In the genomic region with DNA sequence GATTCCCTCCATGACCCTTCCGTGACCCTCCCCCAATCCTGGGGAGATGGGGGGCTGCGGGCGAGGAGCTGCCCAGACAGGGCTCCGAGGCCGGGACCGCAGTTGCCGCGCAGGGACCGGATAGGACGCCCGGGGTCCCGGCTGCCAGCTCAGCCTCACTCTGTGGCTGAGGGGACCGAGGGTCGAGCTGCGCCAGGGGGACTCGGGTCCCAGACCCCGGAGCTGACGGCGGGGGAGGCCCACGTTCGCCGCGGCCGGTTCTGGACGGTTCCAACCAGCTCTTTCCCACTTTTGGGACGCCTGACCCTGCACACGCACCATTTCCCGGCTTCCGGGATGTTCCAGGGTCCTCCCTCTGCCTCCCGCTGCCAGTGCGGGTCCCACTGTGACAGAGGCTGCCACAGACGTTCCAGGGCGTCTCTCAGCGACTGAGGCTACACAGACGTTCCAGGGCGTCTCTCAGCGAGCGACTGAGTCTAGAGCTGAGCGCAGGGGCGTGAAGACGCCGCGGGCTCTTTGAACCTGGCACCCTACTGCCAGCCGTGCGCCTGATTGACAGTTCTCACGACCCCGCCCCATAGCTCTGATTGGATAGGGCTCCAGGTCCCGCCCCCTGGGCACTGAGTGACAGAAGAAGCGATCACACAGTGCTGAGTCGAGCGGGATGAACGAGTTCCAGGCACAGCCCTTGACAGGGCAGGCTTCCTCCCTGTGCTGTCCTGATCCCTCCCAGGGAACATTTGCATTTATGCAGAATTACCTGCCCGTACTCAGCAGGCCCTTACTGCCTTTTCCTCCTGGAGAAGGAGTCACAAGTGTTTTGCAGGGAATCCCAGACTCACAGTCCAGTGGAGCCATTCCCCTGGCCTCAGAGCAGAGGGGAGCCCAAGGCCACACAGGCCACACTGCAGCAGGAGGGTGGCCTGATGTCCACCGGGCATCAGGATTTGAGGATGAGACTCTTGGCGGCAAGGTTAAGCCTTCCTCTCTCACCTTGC, we compare ENCODE assay signal across 1 cellular context.
TF ChIP-seq lines count a peak whose summit lies in the region.

Gene ZNF563 (minus strand): TSS at position 472 of the 998 bp plus-strand sequence. CDS start 151 bp downstream, at position 321.

TF ChIP-seq in H1, 55 proteins besides CTCF, POLR2A, EP300 and RAD21 (continues in another document):
- TF ChIP-seq ASH2L (IDR thresholded peaks at IDR 0.05; ENCODE audit: low read length) (peak; percentile 42), PHF8 (conservative IDR thresholded peaks at IDR 0.05; ENCODE audit: low read depth, low read length) (peak; percentile 57; the same call in 1 of the 2 replicates), RXRA (IDR thresholded peaks at IDR 0.05; ENCODE audit: insufficient read depth, low read depth, low read length) (no peak), SAP30 (IDR thresholded peaks at IDR 0.05; ENCODE audit: insufficient read depth, insufficient replicate concordance, low read length) (no peak), POLR2AphosphoS5 (IDR thresholded peaks at IDR 0.05; ENCODE audit: low read depth, low read length) (no peak), CHD1 (IDR thresholded peaks at IDR 0.05; ENCODE audit: low read depth, low read length) (no peak), KDM4A (IDR thresholded peaks at IDR 0.05; ENCODE audit: low read depth, low read length, severe bottlenecking) (peak; percentile 98), JUND (IDR thresholded peaks at IDR 0.05; ENCODE audit: low read length) (no peak), TAF7 (optimal IDR thresholded peaks at IDR 0.05; ENCODE audit: borderline replicate concordance, low read depth, low read length) (peak; percentile 22), CBX5 (IDR thresholded peaks at IDR 0.05; ENCODE audit: low read depth, low read length) (no peak), KDM5A (IDR thresholded peaks at IDR 0.05; ENCODE audit: low read length) (no peak), CEBPB (IDR thresholded peaks at IDR 0.05; ENCODE audit: low read depth, low read length) (no peak), EGR1 (IDR thresholded peaks at IDR 0.05; ENCODE audit: borderline replicate concordance, low read depth, low read length) (no peak), TBP (IDR thresholded peaks at IDR 0.05; ENCODE audit: low read depth, low read length) (peak; percentile 67; the same call in 1 of the 2 replicates), KDM1A (IDR thresholded peaks at IDR 0.05; ENCODE audit: borderline replicate concordance, low read length) (no peak), CTBP2 (IDR thresholded peaks at IDR 0.05; ENCODE audit: borderline replicate concordance, insufficient read depth, insufficient read length, low read length) (no peak), YY1 (IDR thresholded peaks at IDR 0.05; ENCODE audit: low read depth, low read length) (no peak), SRF (IDR thresholded peaks at IDR 0.05; ENCODE audit: low read depth, low read length) (no peak), RBBP5 (IDR thresholded peaks at IDR 0.05; ENCODE audit: borderline replicate concordance, low read depth, low read length) (no peak), SIX5 (IDR thresholded peaks at IDR 0.05; ENCODE audit: low read depth, low read length) (no peak), HDAC2 (IDR thresholded peaks at IDR 0.05; ENCODE audit: borderline replicate concordance in 1 of 2, low read depth in 2 of 2, low read length in 2 of 2) (0 out of 4 replicates have a peak, but pooled peaks of 1 of the 2 experiments have one; percentile 27), JUN (IDR thresholded peaks at IDR 0.05; ENCODE audit: low read depth, low read length) (no peak), SIRT6 (IDR thresholded peaks at IDR 0.05; ENCODE audit: low read length) (no peak), NANOG (IDR thresholded peaks at IDR 0.05; ENCODE audit: insufficient read depth, low read depth, low read length, poor library complexity, severe bottlenecking) (no peak), SUZ12 (IDR thresholded peaks at IDR 0.05; ENCODE audit: low read length) (no peak), BRCA1 (IDR thresholded peaks at IDR 0.05; ENCODE audit: low read depth, low read length) (no peak), E2F6 (IDR thresholded peaks at IDR 0.05) (peak; percentile 53), NRF1 (IDR thresholded peaks at IDR 0.05; ENCODE audit: low read depth, low read length) (no peak), FOSL1 (IDR thresholded peaks at IDR 0.05; ENCODE audit: insufficient read depth, low read depth, low read length) (no peak), RNF2 (IDR thresholded peaks at IDR 0.05; ENCODE audit: borderline replicate concordance, low read depth, low read length, missing control alignments, poor library complexity, severe bottlenecking) (no peak), GTF2F1 (IDR thresholded peaks at IDR 0.05; ENCODE audit: borderline replicate concordance, low read depth, low read length) (no peak), ATF2 (IDR thresholded peaks at IDR 0.05; ENCODE audit: low read length) (no peak), SP1 (IDR thresholded peaks at IDR 0.05; ENCODE audit: low read depth, low read length) (peak; percentile 97), CBX8 (IDR thresholded peaks at IDR 0.05; ENCODE audit: borderline replicate concordance, low read depth, low read length) (no peak), SP2 (IDR thresholded peaks at IDR 0.05; ENCODE audit: low read length) (peak; percentile 61), BCL11A (IDR thresholded peaks at IDR 0.05; ENCODE audit: low read depth in 2 of 2, low read length in 2 of 2) (no peak), TEAD4 (IDR thresholded peaks at IDR 0.05; ENCODE audit: low read depth, low read length) (no peak), CREB1 (IDR thresholded peaks at IDR 0.05) (peak; percentile 17; the same call in 1 of the 2 replicates), ZNF274 (IDR thresholded peaks at IDR 0.05; ENCODE audit: borderline replicate concordance, extremely low read depth, low read length) (no peak), TAF1 (IDR thresholded peaks at IDR 0.05; ENCODE audit: low read depth, low read length) (peak; percentile 69; the same call in 1 of the 2 replicates), GABPA (IDR thresholded peaks at IDR 0.05; ENCODE audit: borderline replicate concordance, insufficient read depth, low read length) (no peak), HDAC6 (IDR thresholded peaks at IDR 0.05; ENCODE audit: low read depth, low read length) (no peak), POU5F1 (IDR thresholded peaks at IDR 0.05; ENCODE audit: low read depth, low read length) (no peak), MAX (IDR thresholded peaks at IDR 0.05) (no peak), RFX5 (IDR thresholded peaks at IDR 0.05; ENCODE audit: borderline replicate concordance, low read depth, low read length) (peak; percentile 3; the same call in 1 of the 2 replicates), SIN3A (conservative IDR thresholded peaks at IDR 0.05 in 1 of 2, IDR thresholded peaks at IDR 0.05 in 1 of 2; ENCODE audit: low read depth in 1 of 2, low read length in 2 of 2) (0 out of 4 replicates have a peak, but pooled peaks of 1 of the 2 experiments have one; percentile 37), CHD2 (IDR thresholded peaks at IDR 0.05; ENCODE audit: low read length) (peak; percentile 88), SP4 (IDR thresholded peaks at IDR 0.05; ENCODE audit: low read length) (peak; percentile 95), TCF12 (IDR thresholded peaks at IDR 0.05; ENCODE audit: low read depth, low read length) (no peak), BACH1 (IDR thresholded peaks at IDR 0.05; ENCODE audit: low read length) (no peak)
- TF ChIP-seq, protein P1, sequence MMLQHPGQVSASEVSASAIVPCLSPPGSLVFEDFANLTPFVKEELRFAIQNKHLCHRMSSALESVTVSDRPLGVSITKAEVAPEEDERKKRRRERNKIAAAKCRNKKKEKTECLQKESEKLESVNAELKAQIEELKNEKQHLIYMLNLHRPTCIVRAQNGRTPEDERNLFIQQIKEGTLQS (IDR thresholded peaks at IDR 0.05; ENCODE audit: insufficient read depth, low read depth, low read length) = no peak
- TF ChIP-seq, protein P2, sequence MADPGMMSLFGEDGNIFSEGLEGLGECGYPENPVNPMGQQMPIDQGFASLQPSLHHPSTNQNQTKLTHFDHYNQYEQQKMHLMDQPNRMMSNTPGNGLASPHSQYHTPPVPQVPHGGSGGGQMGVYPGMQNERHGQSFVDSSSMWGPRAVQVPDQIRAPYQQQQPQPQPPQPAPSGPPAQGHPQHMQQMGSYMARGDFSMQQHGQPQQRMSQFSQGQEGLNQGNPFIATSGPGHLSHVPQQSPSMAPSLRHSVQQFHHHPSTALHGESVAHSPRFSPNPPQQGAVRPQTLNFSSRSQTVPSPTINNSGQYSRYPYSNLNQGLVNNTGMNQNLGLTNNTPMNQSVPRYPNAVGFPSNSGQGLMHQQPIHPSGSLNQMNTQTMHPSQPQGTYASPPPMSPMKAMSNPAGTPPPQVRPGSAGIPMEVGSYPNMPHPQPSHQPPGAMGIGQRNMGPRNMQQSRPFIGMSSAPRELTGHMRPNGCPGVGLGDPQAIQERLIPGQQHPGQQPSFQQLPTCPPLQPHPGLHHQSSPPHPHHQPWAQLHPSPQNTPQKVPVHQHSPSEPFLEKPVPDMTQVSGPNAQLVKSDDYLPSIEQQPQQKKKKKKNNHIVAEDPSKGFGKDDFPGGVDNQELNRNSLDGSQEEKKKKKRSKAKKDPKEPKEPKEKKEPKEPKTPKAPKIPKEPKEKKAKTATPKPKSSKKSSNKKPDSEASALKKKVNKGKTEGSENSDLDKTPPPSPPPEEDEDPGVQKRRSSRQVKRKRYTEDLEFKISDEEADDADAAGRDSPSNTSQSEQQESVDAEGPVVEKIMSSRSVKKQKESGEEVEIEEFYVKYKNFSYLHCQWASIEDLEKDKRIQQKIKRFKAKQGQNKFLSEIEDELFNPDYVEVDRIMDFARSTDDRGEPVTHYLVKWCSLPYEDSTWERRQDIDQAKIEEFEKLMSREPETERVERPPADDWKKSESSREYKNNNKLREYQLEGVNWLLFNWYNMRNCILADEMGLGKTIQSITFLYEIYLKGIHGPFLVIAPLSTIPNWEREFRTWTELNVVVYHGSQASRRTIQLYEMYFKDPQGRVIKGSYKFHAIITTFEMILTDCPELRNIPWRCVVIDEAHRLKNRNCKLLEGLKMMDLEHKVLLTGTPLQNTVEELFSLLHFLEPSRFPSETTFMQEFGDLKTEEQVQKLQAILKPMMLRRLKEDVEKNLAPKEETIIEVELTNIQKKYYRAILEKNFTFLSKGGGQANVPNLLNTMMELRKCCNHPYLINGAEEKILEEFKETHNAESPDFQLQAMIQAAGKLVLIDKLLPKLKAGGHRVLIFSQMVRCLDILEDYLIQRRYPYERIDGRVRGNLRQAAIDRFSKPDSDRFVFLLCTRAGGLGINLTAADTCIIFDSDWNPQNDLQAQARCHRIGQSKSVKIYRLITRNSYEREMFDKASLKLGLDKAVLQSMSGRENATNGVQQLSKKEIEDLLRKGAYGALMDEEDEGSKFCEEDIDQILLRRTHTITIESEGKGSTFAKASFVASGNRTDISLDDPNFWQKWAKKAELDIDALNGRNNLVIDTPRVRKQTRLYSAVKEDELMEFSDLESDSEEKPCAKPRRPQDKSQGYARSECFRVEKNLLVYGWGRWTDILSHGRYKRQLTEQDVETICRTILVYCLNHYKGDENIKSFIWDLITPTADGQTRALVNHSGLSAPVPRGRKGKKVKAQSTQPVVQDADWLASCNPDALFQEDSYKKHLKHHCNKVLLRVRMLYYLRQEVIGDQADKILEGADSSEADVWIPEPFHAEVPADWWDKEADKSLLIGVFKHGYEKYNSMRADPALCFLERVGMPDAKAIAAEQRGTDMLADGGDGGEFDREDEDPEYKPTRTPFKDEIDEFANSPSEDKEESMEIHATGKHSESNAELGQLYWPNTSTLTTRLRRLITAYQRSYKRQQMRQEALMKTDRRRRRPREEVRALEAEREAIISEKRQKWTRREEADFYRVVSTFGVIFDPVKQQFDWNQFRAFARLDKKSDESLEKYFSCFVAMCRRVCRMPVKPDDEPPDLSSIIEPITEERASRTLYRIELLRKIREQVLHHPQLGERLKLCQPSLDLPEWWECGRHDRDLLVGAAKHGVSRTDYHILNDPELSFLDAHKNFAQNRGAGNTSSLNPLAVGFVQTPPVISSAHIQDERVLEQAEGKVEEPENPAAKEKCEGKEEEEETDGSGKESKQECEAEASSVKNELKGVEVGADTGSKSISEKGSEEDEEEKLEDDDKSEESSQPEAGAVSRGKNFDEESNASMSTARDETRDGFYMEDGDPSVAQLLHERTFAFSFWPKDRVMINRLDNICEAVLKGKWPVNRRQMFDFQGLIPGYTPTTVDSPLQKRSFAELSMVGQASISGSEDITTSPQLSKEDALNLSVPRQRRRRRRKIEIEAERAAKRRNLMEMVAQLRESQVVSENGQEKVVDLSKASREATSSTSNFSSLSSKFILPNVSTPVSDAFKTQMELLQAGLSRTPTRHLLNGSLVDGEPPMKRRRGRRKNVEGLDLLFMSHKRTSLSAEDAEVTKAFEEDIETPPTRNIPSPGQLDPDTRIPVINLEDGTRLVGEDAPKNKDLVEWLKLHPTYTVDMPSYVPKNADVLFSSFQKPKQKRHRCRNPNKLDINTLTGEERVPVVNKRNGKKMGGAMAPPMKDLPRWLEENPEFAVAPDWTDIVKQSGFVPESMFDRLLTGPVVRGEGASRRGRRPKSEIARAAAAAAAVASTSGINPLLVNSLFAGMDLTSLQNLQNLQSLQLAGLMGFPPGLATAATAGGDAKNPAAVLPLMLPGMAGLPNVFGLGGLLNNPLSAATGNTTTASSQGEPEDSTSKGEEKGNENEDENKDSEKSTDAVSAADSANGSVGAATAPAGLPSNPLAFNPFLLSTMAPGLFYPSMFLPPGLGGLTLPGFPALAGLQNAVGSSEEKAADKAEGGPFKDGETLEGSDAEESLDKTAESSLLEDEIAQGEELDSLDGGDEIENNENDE (IDR thresholded peaks at IDR 0.05; ENCODE audit: insufficient replicate concordance, low read length) = no peak
- TF ChIP-seq, protein P3, sequence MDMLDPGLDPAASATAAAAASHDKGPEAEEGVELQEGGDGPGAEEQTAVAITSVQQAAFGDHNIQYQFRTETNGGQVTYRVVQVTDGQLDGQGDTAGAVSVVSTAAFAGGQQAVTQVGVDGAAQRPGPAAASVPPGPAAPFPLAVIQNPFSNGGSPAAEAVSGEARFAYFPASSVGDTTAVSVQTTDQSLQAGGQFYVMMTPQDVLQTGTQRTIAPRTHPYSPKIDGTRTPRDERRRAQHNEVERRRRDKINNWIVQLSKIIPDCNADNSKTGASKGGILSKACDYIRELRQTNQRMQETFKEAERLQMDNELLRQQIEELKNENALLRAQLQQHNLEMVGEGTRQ (IDR thresholded peaks at IDR 0.05; ENCODE audit: low read length) = no peak
